In genomic region chr7:32490127-32490796, GRCh38 we compare ENCODE assay signal across 8 cellular contexts. TPM values are rescaled to one million over a fixed set of nuclear protein-coding genes. Genes with fewer than 3 reads are reported as not detected.
DNase-seq lines count a peak whose midpoint lies in the region; ATAC-seq and TF ChIP-seq lines count a peak whose summit lies in the region.

Gene LSM5, minus strand, starts transcription at chr7:32490380. Its CDS starts 15 bp downstream, at chr7:32490365.

- POLR2A ChIA-PET in GM10248 (lab: Yijun Ruan, JAX): no interaction called here

- peaks cover 30% of the 10 kb centered on the region for H3K4me1 Mint-ChIP-seq in activated naive CD8-positive, alpha-beta T cell (ENCODE audit: low read depth)

- H3K36me3 ChIP-seq in ovary (no peaks in the 10 kb centered on the region), thyroid gland (peaks cover 0 to 8% of the 10 kb centered on the region in 2 donors)

- peaks cover 4% of the 10 kb centered on the region for H3K4me1 ChIP-seq in ovary (ENCODE audit: insufficient read depth)
- peaks cover 6 to 13% of the 10 kb centered on the region in 2 donors for H3K4me1 ChIP-seq in thyroid gland

- no peaks in the 10 kb centered on the region for H3K36me3 Mint-ChIP-seq in activated naive CD8-positive, alpha-beta T cell

- TF ChIP-seq CTCF in GM10248 (IDR thresholded peaks at IDR 0.05; ENCODE audit: control extremely low read depth, extremely low read depth, low read depth, missing control alignments) (no peak), ovary (IDR thresholded peaks at IDR 0.05) (no peak), thyroid gland (IDR thresholded peaks at IDR 0.05) (no peak)

- peak within 1 kb of the TSS; percentile 92 for H3K4me3 Mint-ChIP-seq in activated naive CD8-positive, alpha-beta T cell

- DNase-seq in GM10248 (ENCODE audit: extremely low spot score) (peak; percentile 83), NCI-H1105 (lab: John Stamatoyannopoulos, UW) (peak; percentile 95), SKM-1 treated with dmso at 0.1 percent for 144 hours (lab: John Stamatoyannopoulos, UW; ENCODE audit: unreplicated experiment) (peak; percentile 90), Right ventricle myocardium inferior (ENCODE audit: missing footprints) (peak; percentile 95), ovary (peak; percentile 86 to 92 (median 88)), thyroid gland (peak; percentile 90 to 92)

- H3K9me3 Mint-ChIP-seq in activated naive CD8-positive, alpha-beta T cell (ENCODE audit: low read depth): no peaks in the 10 kb centered on the region

- peak within 1 kb of the TSS; percentile 94 for H3K27ac Mint-ChIP-seq in activated naive CD8-positive, alpha-beta T cell

- intact Hi-C loops in Right ventricle myocardium inferior (cut with DNase I) (loop anchor here (5.0 kb wide), 1 partner anchor 467 kb away; the partner anchor contains the start of gene FKBP9), ovary (cut with DNase I) (no loop called here), thyroid gland (cut with DNase I) (no loop called here)

- WGBS in ovary, 3 donors: 0% methylated on average over 38 of the region's 38 CpGs
- WGBS in thyroid gland, 2 donors: 1% methylated on average over 32 to 38 of the region's 38 CpGs

- H3K4me3 ChIP-seq in ovary (peak within 1 kb of the TSS; percentile 62), thyroid gland (replicated peaks in 1 of 3) (peak within 1 kb of the TSS; percentile 19 to 53 (median 37))

- no peaks in the 10 kb centered on the region for H3K27me3 Mint-ChIP-seq in activated naive CD8-positive, alpha-beta T cell

- TF ChIP-seq EP300 in ovary (IDR thresholded peaks at IDR 0.05): no peak

- no peaks in the 10 kb centered on the region for H3K9me3 ChIP-seq in ovary
- no peaks in the 10 kb centered on the region for H3K9me3 ChIP-seq in thyroid gland

- H3K27ac ChIP-seq in ovary (peak within 1 kb of the TSS in 1 of 2 donors; percentile 65), thyroid gland (peak within 1 kb of the TSS; percentile 73 to 86 (median 81))

- H3K27me3 ChIP-seq in ovary (no peaks in the 10 kb centered on the region), thyroid gland (no peaks in the 10 kb centered on the region)

- TF ChIP-seq POLR2A in ovary (IDR thresholded peaks at IDR 0.05) (no peak), thyroid gland (IDR thresholded peaks at IDR 0.05) (peak in 1 of 2 donors; percentile 51)

- CTCF ChIA-PET in GM10248 (lab: Yijun Ruan, JAX): interaction anchor here (0.6 to 1.6 kb wide), 6 partner anchors 10 to 618 kb away, joined by 3 to 5 read pairs (median 4); no protein-coding TSS in a partner anchor

- ATAC-seq in HG02623 (IDR thresholded peaks at IDR 0.05; ENCODE audit: unreplicated experiment) (peak; percentile 79), Right ventricle myocardium inferior (peak; percentile 88)

RNA-seq across cellular contexts. Expression of gene LSM5, which starts in this region (rescaled TPM):
- 39.2 TPM for total RNA-seq in Right ventricle myocardium inferior
- total RNA-seq in ovary: 10 to 100 TPM; 18.4 to 43.8 (median 29.6) TPM
- 10 to 100 TPM; 45.3 to 59.8 TPM for polyA plus RNA-seq in ovary
- total RNA-seq in thyroid gland: 10 to 100 TPM; 26.4 to 94.6 (median 51.0) TPM
